8 cellular contexts compared by ENCODE assay signal in genomic region chr6:28349892-28350737, GRCh38. TPM values are rescaled to one million over a fixed set of nuclear protein-coding genes. Genes with fewer than 3 reads are reported as not detected.
DNase-seq lines count a peak whose midpoint lies in the region; ATAC-seq and TF ChIP-seq lines count a peak whose summit lies in the region.

ZKSCAN3 (plus strand) TSS chr6:28349947; CDS start chr6:28359587, 9,640 bp downstream.

- peaks cover 3% of the 10 kb centered on the region; the same call in 1 of the 2 replicates for H3K9me3 ChIP-seq in AG04450 (ENCODE audit: control insufficient read depth, insufficient read depth, low read length)

- ATAC-seq in GM18861 (IDR thresholded peaks at IDR 0.05; ENCODE audit: unreplicated experiment) (peak; percentile 97), HG03066 (IDR thresholded peaks at IDR 0.05; ENCODE audit: low read depth, unreplicated experiment) (peak; percentile 99)

- H3K27me3 ChIP-seq in AG04450 (ENCODE audit: control insufficient read depth, insufficient read depth, low read length): peaks cover 7% of the 10 kb centered on the region

- POLR2A ChIA-PET in AG04450 (lab: Yijun Ruan, JAX): interaction anchor here (0.5 to 1.8 kb wide), 5 partner anchors 9 to 208 kb away, joined by 3 to 11 read pairs (median 4); partner anchors contain the start of genes PGBD1, ZKSCAN8, ZSCAN26 and ZSCAN31

- DNase-seq in AG04450 (ENCODE audit: low read depth, low spot score) (peak; percentile 37), NCI-H2227 (lab: John Stamatoyannopoulos, UW; ENCODE audit: unreplicated experiment) (peak; percentile 91), islet precursor cell (peak; percentile 91)
- peak; percentile 61 to 69 (median 66) for DNase-seq in activated CD4-positive, CD25-positive, alpha-beta regulatory T cell (lab: John Stamatoyannopoulos, UW)
- DNase-seq in central memory CD4-positive, alpha-beta T cell: peak; percentile 77
- DNase-seq in stimulated activated CD4-positive, alpha-beta T cell treated with anti-CD3 and anti-CD28 coated beads, Interleukin-12 subunit alpha, Interleukin-12 subunit beta, amount 100 ng/mL, for 48 hours (ENCODE audit: low read depth in 2 of 3, low spot score in 1 of 3): peak; percentile 75 to 80 (median 77)

- H3K4me3 ChIP-seq in AG04450 (ENCODE audit: low read depth, low read length): peak within 1 kb of the TSS; percentile 85

- H3K27ac ChIP-seq in AG04450 (ENCODE audit: low read depth, low read length): peak within 1 kb of the TSS; percentile 43

- CTCF ChIA-PET in AG04450 (lab: Charles Lee): interaction anchor here (0.6 to 1.1 kb wide), 2 partner anchors 12 to 529 kb away, joined by 3 to 6 read pairs; no protein-coding TSS in a partner anchor

- TF ChIP-seq CTCF in AG04450 (IDR thresholded peaks at IDR 0.05; ENCODE audit: low read depth, low read length): no peak

RNA-seq across cellular contexts. Expression of gene ZKSCAN3, which starts in this region (rescaled TPM):
- polyA plus RNA-seq in AG04450 (2011; rRNA removed): 4.7 and 6.0 TPM in 2 replicates
- polyA minus RNA-seq in AG04450 (2011; rRNA and poly(A)+ RNA removed): 5.4 and 6.3 TPM in 2 replicates

Comparison
In these comparisons a context has a peak if more than half of its experiments do, and no peak if none do; other contexts are left out.
1. Peak in every context shown above with its lines: DNase-seq, ATAC-seq, H3K4me3 ChIP-seq and H3K27ac ChIP-seq.
2. DNase-seq: peak in every context shown above with its lines; median percentile 91 in NCI-H2227; 91 in islet precursor cell; 77 in central memory CD4-positive, alpha-beta T cell; 77 in stimulated activated CD4-positive, alpha-beta T cell treated with anti-CD3 and anti-CD28 coated beads, Interleukin-12 subunit alpha, Interleukin-12 subunit beta, amount 100 ng/mL, for 48 hours; 66 in activated CD4-positive, CD25-positive, alpha-beta regulatory T cell; 37 in AG04450.